Comparison of ENCODE assay signal across 13 cellular contexts in the genomic region with DNA sequence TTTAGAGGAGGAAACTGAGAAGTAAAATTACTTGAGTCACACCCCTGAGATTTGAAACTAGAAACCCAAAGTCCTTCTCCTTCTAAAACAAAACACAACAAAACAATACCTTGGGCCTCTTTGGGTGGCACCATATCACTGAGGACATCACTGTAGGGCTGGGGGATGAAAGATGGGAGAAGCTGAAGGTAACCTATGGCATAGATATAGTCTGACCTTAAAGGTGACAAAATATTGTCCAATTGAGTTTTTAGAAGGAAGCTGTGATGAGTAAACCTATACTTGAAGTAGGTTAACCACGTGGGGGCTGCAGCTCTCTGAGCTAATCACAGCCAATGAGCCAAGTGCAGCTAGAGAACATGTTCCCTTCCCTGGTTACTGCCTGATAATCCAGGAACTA.
DNase-seq lines count a peak whose midpoint lies in the region; ATAC-seq lines count a peak whose summit lies in the region.
"Had no signal": no experiment of that assay in that cellular context is flagged by ENCODE, and none has a peak within 500 bp of the region (broad histone marks: within the 10 kb centered on the region; RNA-seq: fewer than 3 reads in every experiment).

No MANE protein-coding gene starts in this region.

- no peak overlapping the region for H3K4me3 Mint-ChIP-seq in activated T-cell treated with anti-CD3 and anti-CD28 coated beads, Interleukin-2, amount 50 U/mL, for 72 hours
- H3K4me3 Mint-ChIP-seq: CD4-positive, alpha-beta memory T cell had no signal

- peaks cover 6% of the 10 kb centered on the region for H3K27me3 Mint-ChIP-seq in activated T-cell treated with anti-CD3 and anti-CD28 coated beads, Interleukin-2, amount 50 U/mL, for 72 hours (ENCODE audit: low read depth)

- ATAC-seq in activated T-cell treated with anti-CD3 and anti-CD28 coated beads, Interleukin-2, amount 50 U/mL, for 72 hours (replicated peaks in 1 of 2): peak; percentile 55 to 60
- ATAC-seq in stimulated activated naive CD8-positive, alpha-beta T cell treated with anti-CD3 and anti-CD28 coated beads, Interleukin-15, Interleukin-2, amounts not matched to agents 100 U/mL and 50 U/mL, for 24 hours: peak; percentile 9
- ATAC-seq: A549, GM12878, HCT116 had no signal

- H3K36me3 Mint-ChIP-seq in activated T-cell treated with anti-CD3 and anti-CD28 coated beads, Interleukin-2, amount 50 U/mL, for 72 hours (ENCODE audit: insufficient read depth in 2 of 2): no peaks in the 10 kb centered on the region
- H3K36me3 Mint-ChIP-seq: CD4-positive, alpha-beta memory T cell had no signal

- peaks cover 30% of the 10 kb centered on the region for H3K4me1 Mint-ChIP-seq in activated T-cell treated with anti-CD3 and anti-CD28 coated beads, Interleukin-2, amount 50 U/mL, for 72 hours (ENCODE audit: low read depth)

- no peak overlapping the region for H3K27ac Mint-ChIP-seq in activated T-cell treated with anti-CD3 and anti-CD28 coated beads, Interleukin-2, amount 50 U/mL, for 72 hours
- H3K27ac Mint-ChIP-seq: CD4-positive, alpha-beta memory T cell had no signal

- no peak for DNase-seq in activated T-cell treated with anti-CD3 and anti-CD28 coated beads, Interleukin-2, amount 50 U/mL, for 72 hours
- DNase-seq in activated T-cell treated with anti-CD3 and anti-CD28 coated beads, Interleukin-2, amount 50 U/mL, for 1 hour: no peak
- peak; percentile 8 for DNase-seq in stimulated activated CD4-positive, alpha-beta T cell treated with anti-CD3 and anti-CD28 coated beads, Interleukin-1b, Interleukin-23, amount 100 ng/mL, for 48 hours
- no peak for DNase-seq in stimulated activated CD4-positive, alpha-beta T cell treated with anti-CD3 and anti-CD28 coated beads, Interleukin-4, amount 100 ng/mL, for 4 hours
- DNase-seq in stimulated activated naive CD8-positive, alpha-beta T cell treated with anti-CD3 and anti-CD28 coated beads, Interleukin-15, Interleukin-2, amounts not matched to agents 100 U/mL and 50 U/mL, for 24 hours: no peak
- no peak for DNase-seq in NCI-H748 treated with DMSO at 0.1 percent for 48 hours (lab: John Stamatoyannopoulos, UW)
- DNase-seq: BE2C; CD4-positive, alpha-beta memory T cell; DMS79; GM23248 had no signal

- no peaks in the 10 kb centered on the region for H3K9me3 Mint-ChIP-seq in activated T-cell treated with anti-CD3 and anti-CD28 coated beads, Interleukin-2, amount 50 U/mL, for 72 hours
